Comparison of ENCODE assay signal across 16 cellular contexts in the genomic region with DNA sequence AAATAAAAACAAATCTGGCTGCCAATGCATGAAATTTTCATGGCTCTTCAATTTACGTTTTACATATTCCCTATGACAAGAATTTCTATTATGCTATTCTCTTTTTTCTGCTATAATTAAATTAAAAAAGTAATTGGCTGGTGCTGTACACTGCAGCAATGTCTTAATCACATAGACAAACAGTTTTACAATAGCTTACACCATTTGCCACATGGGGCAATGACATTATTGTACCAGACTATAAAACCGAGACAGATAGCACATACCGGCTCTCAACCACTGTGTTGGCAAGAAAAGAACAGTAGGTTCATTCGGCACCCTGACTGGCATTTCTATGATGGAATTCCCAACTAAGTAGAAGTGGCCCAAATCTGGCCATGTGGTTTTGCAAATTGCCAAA.
DNase-seq lines count a peak whose midpoint lies in the region; ATAC-seq lines count a peak whose summit lies in the region.
"Had no signal": no experiment of that assay in that cellular context is flagged by ENCODE, and none has a peak within 500 bp of the region (broad histone marks: within the 10 kb centered on the region; RNA-seq: fewer than 3 reads in every experiment).

No MANE protein-coding gene starts in this region.

- H3K9me3 ChIP-seq in HAP-1, result no peaks in the 10 kb centered on the region
- H3K9me3 ChIP-seq: BLaER1 treated with 17β-estradiol and CSF1 and Interleukin-3, amounts not matched to agents 10 nM and 100 nM had no signal

- intact Hi-C loops in left colon (cut with DNase I, micrococcal nuclease), result no loop called here

- in situ Hi-C loops in HAP-1 (cut with MboI; ENCODE audit: low sequenced_read_pairs), result no loop called here

- DNase-seq in COR-L47 (lab: John Stamatoyannopoulos, UW) (peak; percentile 19), HAP-1 (ENCODE audit: low spot score in 2 of 2) (peak; percentile 32 to 63), NCI-H82 treated with DMSO at 0.1 percent for 48 hours (lab: John Stamatoyannopoulos, UW; ENCODE audit: unreplicated experiment) (peak; percentile 77), left colon (no peak), A172 (ENCODE audit: low spot score) (no peak), SIG-M5 (lab: John Stamatoyannopoulos, UW) (no peak), D341Med (ENCODE audit: low spot score) (no peak), occipital lobe (lab: John Stamatoyannopoulos, UW) (no peak)
- DNase-seq: CD4-positive, alpha-beta memory T cell; DMS153; NCI-H1436; NCI-H526; NK-92 treated with Interleukin-12 subunit alpha and Interleukin-12 subunit beta, amount 100 ng/mL, for 24 hours had no signal

- peaks cover 54% of the 10 kb centered on the region for H3K4me1 ChIP-seq in HAP-1
- H3K4me1 ChIP-seq: BLaER1 treated with 17β-estradiol and CSF1 and Interleukin-3, amounts not matched to agents 10 nM and 100 nM had no signal

- no peak overlapping the region for H3K4me3 ChIP-seq in HAP-1
- H3K4me3 ChIP-seq: BLaER1 treated with 17β-estradiol and CSF1 and Interleukin-3, amounts not matched to agents 10 nM and 100 nM; GM23338 had no signal

- peak; percentile 98 for ATAC-seq in left colon
- ATAC-seq: GM23338, HCT116 had no signal

- H3K27me3 ChIP-seq in HAP-1 (ENCODE audit: low read depth), result no peaks in the 10 kb centered on the region
- H3K27me3 ChIP-seq: BLaER1 treated with 17β-estradiol and CSF1 and Interleukin-3, amounts not matched to agents 10 nM and 100 nM had no signal

- no peaks in the 10 kb centered on the region for H3K36me3 ChIP-seq in HAP-1 (replicated peaks)
- H3K36me3 ChIP-seq: BLaER1 treated with 17β-estradiol and CSF1 and Interleukin-3, amounts not matched to agents 10 nM and 100 nM had no signal

Comparison
In these comparisons a context has a peak if more than half of its experiments do, and no peak if none do; other contexts are left out.
1. DNase-seq: peak in COR-L47 (single experiment), HAP-1 (2 of 2) and NCI-H82 treated with DMSO at 0.1 percent for 48 hours (single experiment); none in left colon (0 of 2), A172 (single experiment), SIG-M5 (single experiment), D341Med (single experiment) and occipital lobe (single experiment).